10 cellular contexts compared by ENCODE assay signal in genomic region chr2:241616168-241617125, GRCh38. TPM values are rescaled to one million over a fixed set of nuclear protein-coding genes. Genes with fewer than 3 reads are reported as not detected.
A peak's percentile ranks its signal among the peaks of the same experiment; 100 is the strongest.
DNase-seq lines count a peak whose midpoint lies in the region; ATAC-seq and TF ChIP-seq lines count a peak whose summit lies in the region.
"Had no signal": no experiment of that assay in that cellular context is flagged by ENCODE, and none has a peak within 500 bp of the region (broad histone marks: within the 10 kb centered on the region; RNA-seq: fewer than 3 reads in every experiment).

No MANE protein-coding gene starts in this region.

- intact Hi-C loops in OCI-LY7 (cut with micrococcal nuclease; ENCODE audit: unreplicated experiment) (no loop called here), Right ventricle myocardium superior (cut with DNase I) (no loop called here)

- peaks cover 28% of the 10 kb centered on the region for H3K79me2 ChIP-seq in OCI-LY7 (ENCODE audit: insufficient read depth, low read depth, low read length)
- peaks cover 51% of the 10 kb centered on the region for H3K79me2 ChIP-seq in parathyroid adenoma

- peak; percentile 37 for ATAC-seq in Right ventricle myocardium superior (ENCODE audit: poor library complexity)
- ATAC-seq in GM18868 (IDR thresholded peaks at IDR 0.05; ENCODE audit: unreplicated experiment): no peak

- H2AFZ ChIP-seq in OCI-LY7 (ENCODE audit: low read length) (no peak overlapping the region; the same call in 1 of the 2 replicates), parathyroid adenoma (peak overlapping the region; percentile 65)

- 0 out of 2 replicates have a peak, but pooled peaks cover 3% of the 10 kb centered on the region for H4K20me1 ChIP-seq in OCI-LY7 (ENCODE audit: insufficient read depth, low read length)

- H3K9me3 ChIP-seq in OCI-LY7 (ENCODE audit: low read length) (no peaks in the 10 kb centered on the region), parathyroid adenoma (ENCODE audit: control insufficient read depth, low read length) (no peaks in the 10 kb centered on the region)

- H3K27me3 ChIP-seq in parathyroid adenoma (ENCODE audit: control insufficient read depth, insufficient read depth, low read length): no peaks in the 10 kb centered on the region

- POLR2A ChIA-PET in OCI-LY7 (lab: Charles Lee): interaction anchor here (0.6 kb wide), 1 partner anchor 573 kb away, joined by 6 read pairs; no protein-coding TSS in a partner anchor

- no peak for TF ChIP-seq CTCF in GM12865 (IDR thresholded peaks at IDR 0.05; ENCODE audit: insufficient read depth, low read depth, low read length, missing control alignments)
- peak; percentile 32; the same call in 1 of the 2 replicates for TF ChIP-seq CTCF in OCI-LY7 (conservative IDR thresholded peaks at IDR 0.05; ENCODE audit: low read length)
- no peak for TF ChIP-seq CTCF in parathyroid adenoma (IDR thresholded peaks at IDR 0.05)

- CTCF ChIA-PET in OCI-LY7 (lab: Charles Lee; ENCODE audit: unreplicated experiment): no interaction called here

- H3K27ac ChIP-seq in OCI-LY7 (ENCODE audit: low read depth, low read length, poor library complexity, severe bottlenecking): peak overlapping the region; percentile 66
- H3K27ac ChIP-seq in parathyroid adenoma: no peak overlapping the region
- H3K27ac ChIP-seq: HL-60 had no signal

- no peaks in the 10 kb centered on the region for H3K9me2 ChIP-seq in OCI-LY7 (ENCODE audit: insufficient read depth, low read length)

- H3K36me3 ChIP-seq in OCI-LY7 (ENCODE audit: insufficient read depth, low read length) (peaks cover 44% of the 10 kb centered on the region), parathyroid adenoma (ENCODE audit: control insufficient read depth, insufficient read depth, low read length) (no peaks in the 10 kb centered on the region)

- H3K4me1 ChIP-seq in OCI-LY7 (ENCODE audit: insufficient read depth, low read length, poor library complexity, severe bottlenecking) (peaks cover 22% of the 10 kb centered on the region), parathyroid adenoma (peaks cover 13% of the 10 kb centered on the region)

- no peak overlapping the region for H3K9ac ChIP-seq in parathyroid adenoma

- DNase-seq in GM12865 (ENCODE audit: low read depth) (no peak), OCI-LY7 (ENCODE audit: low spot score) (no peak), Right ventricle myocardium superior (no peak), epidermal melanocyte (ENCODE audit: insufficient read length, low spot score) (no peak), NAMALWA (ENCODE audit: low spot score) (no peak)
- DNase-seq: activated CD8-positive, alpha-beta memory T cell treated with anti-CD3 and anti-CD28 coated beads, Interleukin-2, amount 50 U/mL, for 48 hours; NCI-H1417 treated with DMSO at 0.1 percent for 48 hours had no signal

- H3K4me2 ChIP-seq in OCI-LY7 (ENCODE audit: low read length): peak overlapping the region; percentile 82
- H3K4me2 ChIP-seq in parathyroid adenoma (ENCODE audit: low read length): peak overlapping the region; percentile 81

- BruUV-seq in OCI-LY7 (replicated peaks; lab: Mats Ljungman, UMichigan): no TSS peak

- H3K4me3 ChIP-seq in GM12865 (ENCODE audit: low read depth, low read length) (peak overlapping the region; percentile 53), OCI-LY7 (ENCODE audit: low read depth, low read length, poor library complexity, severe bottlenecking) (peak overlapping the region; percentile 54), parathyroid adenoma (ENCODE audit: low read depth, low read length) (peak overlapping the region; percentile 91)

RNA-seq across cellular contexts. Expression of gene THAP4, which starts 20.5 kb away (rescaled TPM):
- 55.4 and 65.6 TPM in 2 replicates for total RNA-seq in OCI-LY7 (2014; rRNA removed; shearing (Covaris generic))
- total RNA-seq in OCI-LY7 (2022) (55.6 and 61.6 TPM in 2 replicates), Right ventricle myocardium superior (82.9 TPM)

RNA-seq across cellular contexts. Expression of gene ATG4B, which starts 21.0 kb away (rescaled TPM):
- 72.4 and 78.0 TPM in 2 replicates for total RNA-seq in OCI-LY7 (2014; rRNA removed; shearing (Covaris generic))
- total RNA-seq in OCI-LY7 (2022) (133 and 152 TPM in 2 replicates), Right ventricle myocardium superior (41.3 TPM)

RNA-seq across cellular contexts. Expression of gene BOK, which starts 57.9 kb away (rescaled TPM):
- not detected in 2 replicates for total RNA-seq in OCI-LY7 (2014; rRNA removed; shearing (Covaris generic))
- not detected in 2 replicates for total RNA-seq in OCI-LY7 (2022)
- total RNA-seq in Right ventricle myocardium superior: 3.8 TPM
